Comparison of ENCODE assay signal across 8 cellular contexts in the genomic region with DNA sequence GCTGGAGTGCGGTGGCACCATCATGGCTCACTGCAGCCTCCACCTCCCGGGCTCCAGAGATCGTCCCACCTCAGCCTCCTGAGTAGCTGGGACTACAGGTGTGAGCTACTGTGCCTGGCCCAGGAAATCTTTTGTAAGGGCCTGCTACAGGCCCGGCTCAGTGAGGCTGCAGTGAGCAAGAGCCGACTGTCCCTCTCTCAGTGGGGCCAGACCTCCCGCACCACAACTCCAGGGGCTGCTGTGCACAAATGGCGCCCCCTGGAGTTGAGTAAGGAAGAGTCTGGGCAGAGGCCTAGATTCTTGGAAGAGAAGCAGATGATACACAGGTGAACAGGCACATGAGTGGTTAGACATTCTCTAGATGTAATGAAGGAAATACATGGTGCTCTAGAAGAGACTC.
A peak's percentile ranks its signal among the peaks of the same experiment; 100 is the strongest.
DNase-seq lines count a peak whose midpoint lies in the region; ATAC-seq, FAIRE-seq and TF ChIP-seq lines count a peak whose summit lies in the region.

No MANE protein-coding gene starts in this region.

- no peak for FAIRE-seq in RCC 7860 (lab: Jason Lieb, UNC)

- DNase-seq in activated CD4-positive, CD25-positive, alpha-beta regulatory T cell (lab: John Stamatoyannopoulos, UW): no peak
- DNase-seq in RCC 7860 (ENCODE audit: low spot score): peak; percentile 12
- DNase-seq in foreskin fibroblast: peak in 1 of 2 donors; percentile 24
- DNase-seq in stimulated activated naive CD8-positive, alpha-beta T cell treated with anti-CD3 and anti-CD28 coated beads, Interleukin-15, Interleukin-2, amounts not matched to agents 100 U/mL and 50 U/mL, for 24 hours: peak; percentile 37
- DNase-seq in stimulated activated CD4-positive, alpha-beta T cell treated with anti-CD3 and anti-CD28 coated beads, Interleukin-4, amount 100 ng/mL, for 24 hours: no peak

- ATAC-seq in activated CD4-positive, CD25-positive, alpha-beta regulatory T cell treated with anti-CD3 and anti-CD28 coated beads, Interleukin-2, amount 50 U/mL, for 24 hours: peak; percentile 39 to 52
- peak; percentile 55 for ATAC-seq in stimulated activated naive CD8-positive, alpha-beta T cell treated with anti-CD3 and anti-CD28 coated beads, Interleukin-15, Interleukin-2, amounts not matched to agents 100 U/mL and 50 U/mL, for 24 hours
- ATAC-seq in GM19328 (IDR thresholded peaks at IDR 0.05; ENCODE audit: unreplicated experiment) (no peak), HG03135 (IDR thresholded peaks at IDR 0.05; ENCODE audit: unreplicated experiment) (no peak)

- TF ChIP-seq CTCF in foreskin fibroblast (IDR thresholded peaks at IDR 0.05; ENCODE audit: low read depth, low read length): peak; percentile 42

- H3K4me3 ChIP-seq in foreskin fibroblast (ENCODE audit: low read depth in 1 of 2, low read length in 2 of 2): no peak overlapping the region

Comparison
In these comparisons a context has a peak if more than half of its experiments do, and no peak if none do; other contexts are left out.
1. ATAC-seq: peak in activated CD4-positive, CD25-positive, alpha-beta regulatory T cell treated with anti-CD3 and anti-CD28 coated beads, Interleukin-2, amount 50 U/mL, for 24 hours (2 of 2) and stimulated activated naive CD8-positive, alpha-beta T cell treated with anti-CD3 and anti-CD28 coated beads, Interleukin-15, Interleukin-2, amounts not matched to agents 100 U/mL and 50 U/mL, for 24 hours (single experiment); none in GM19328 (single experiment) and HG03135 (single experiment).
2. DNase-seq: peak in RCC 7860 (single experiment) and stimulated activated naive CD8-positive, alpha-beta T cell treated with anti-CD3 and anti-CD28 coated beads, Interleukin-15, Interleukin-2, amounts not matched to agents 100 U/mL and 50 U/mL, for 24 hours (single experiment); none in activated CD4-positive, CD25-positive, alpha-beta regulatory T cell (0 of 4) and stimulated activated CD4-positive, alpha-beta T cell treated with anti-CD3 and anti-CD28 coated beads, Interleukin-4, amount 100 ng/mL, for 24 hours (single experiment).